ENCODE assay signal across 1 cellular context in the genomic region with DNA sequence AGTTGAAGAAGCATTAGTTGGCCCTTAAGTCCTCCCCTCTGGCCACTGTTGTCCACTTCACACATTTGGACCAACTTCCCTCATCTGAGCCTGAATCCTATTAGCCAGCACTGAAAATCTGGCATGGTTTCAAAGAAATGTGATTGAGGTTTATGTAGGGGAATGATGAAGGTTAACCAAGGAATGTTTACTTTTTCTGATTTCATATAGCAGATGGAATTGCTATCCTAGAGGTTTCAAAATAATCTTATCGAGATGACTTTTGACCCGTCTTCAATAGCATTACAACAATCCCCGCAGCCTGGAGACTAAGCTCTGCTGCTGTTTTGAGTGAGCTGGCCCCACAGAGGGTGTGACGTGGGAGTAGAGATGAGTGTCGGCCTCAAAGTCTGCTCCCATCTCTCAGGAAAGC.
TF ChIP-seq lines count a peak whose summit lies in the region.

No MANE protein-coding gene starts in this region.

TF ChIP-seq in endothelial cell of umbilical vein, 7 proteins besides CTCF, POLR2A, EP300 and RAD21:
- TF ChIP-seq JUN (IDR thresholded peaks at IDR 0.05; ENCODE audit: borderline replicate concordance, insufficient read depth, insufficient read length, low read depth) (no peak), POLR2AphosphoS5 (IDR thresholded peaks at IDR 0.05; ENCODE audit: insufficient read depth, low read depth, low read length) (peak; percentile 17), GATA2 (IDR thresholded peaks at IDR 0.05; ENCODE audit: insufficient read depth, insufficient read length, low read depth, low read length) (peak; percentile 85)
